ENCODE assay signal across 16 cellular contexts in the genomic region with DNA sequence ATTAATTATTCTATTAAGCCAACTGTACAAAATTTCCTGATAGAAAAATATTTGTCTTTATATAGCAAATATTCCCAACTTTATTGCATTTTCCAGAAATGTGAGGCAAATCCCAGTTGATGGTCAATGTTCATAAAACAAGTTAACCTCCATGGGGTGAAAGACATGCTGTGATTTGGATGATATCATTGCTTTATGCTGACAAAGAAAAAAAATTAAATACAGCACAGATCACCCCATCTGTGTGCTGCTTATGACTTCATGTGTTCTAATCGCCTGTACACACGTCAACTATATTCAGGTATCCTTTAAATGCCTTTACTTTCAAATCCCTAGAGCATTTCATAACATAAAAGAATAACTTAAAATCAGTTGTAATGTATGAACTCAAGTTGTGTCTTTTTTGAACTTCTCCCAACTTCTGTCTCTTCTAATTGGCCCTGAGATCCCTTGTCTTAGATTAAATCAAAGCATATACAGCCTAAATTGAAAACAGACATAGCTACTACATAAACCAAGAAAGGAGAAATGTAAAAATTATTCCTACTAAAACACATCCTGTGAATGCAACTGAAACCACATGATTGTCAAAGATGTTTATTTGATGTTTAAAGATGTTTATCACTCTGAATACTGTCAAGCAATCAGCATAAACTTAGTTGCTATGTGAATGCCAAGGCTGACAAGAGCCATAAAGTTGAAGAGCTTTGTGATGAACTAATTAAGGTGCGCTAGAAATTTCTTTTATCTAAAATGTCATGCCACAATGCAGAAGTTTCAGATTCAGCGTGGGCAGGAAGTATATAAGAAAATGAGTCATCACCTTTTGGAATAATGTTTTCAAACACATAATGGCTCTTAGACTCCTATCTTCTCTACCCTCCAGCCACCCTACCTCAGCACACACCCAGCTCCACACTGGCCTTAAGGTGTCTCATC.
DNase-seq lines count a peak whose midpoint lies in the region; ATAC-seq and TF ChIP-seq lines count a peak whose summit lies in the region.
"Had no signal": no experiment of that assay in that cellular context is flagged by ENCODE, and none has a peak within 500 bp of the region (broad histone marks: within the 10 kb centered on the region; RNA-seq: fewer than 3 reads in every experiment).

No MANE protein-coding gene starts in this region.

- no peaks in the 10 kb centered on the region for H3K27me3 ChIP-seq in adrenal gland
- H3K27me3 ChIP-seq: vagina had no signal

- H3K4me1 ChIP-seq in adrenal gland (replicated peaks in 1 of 2): peaks cover 0 to 9% of the 10 kb centered on the region in 2 donors
- H3K4me1 ChIP-seq: vagina had no signal

- no peak overlapping the region for H3K27ac ChIP-seq in adrenal gland
- H3K27ac ChIP-seq: vagina had no signal

- no peaks in the 10 kb centered on the region for H3K36me3 ChIP-seq in adrenal gland (replicated peaks in 1 of 2)
- H3K36me3 ChIP-seq: vagina had no signal

- TF ChIP-seq CTCF in adrenal gland (IDR thresholded peaks at IDR 0.05): no peak

- no peak for TF ChIP-seq POLR2A in adrenal gland (IDR thresholded peaks at IDR 0.05)

- H3K4me3 ChIP-seq in adrenal gland: no peak overlapping the region
- H3K4me3 ChIP-seq: vagina had no signal

- no peaks in the 10 kb centered on the region for H3K9me3 ChIP-seq in adrenal gland (replicated peaks in 1 of 3)
- H3K9me3 ChIP-seq: vagina had no signal

- DNase-seq in NOMO-1 treated with DMSO at 0.1 percent for 48 hours (lab: John Stamatoyannopoulos, UW; ENCODE audit: unreplicated experiment) (peak; percentile 13), NOMO-1 treated with dmso at 0.1 percent for 144 hours (lab: John Stamatoyannopoulos, UW; ENCODE audit: unreplicated experiment) (no peak), NCI-H226 (peak; percentile 27), dedifferentiated amniotic fluid mesenchymal stem cell (ENCODE audit: extremely low spot score) (peak; percentile 56), renal cortical epithelial cell (ENCODE audit: low read depth) (peak; percentile 62), adrenal gland (no peak), NCI-H146 treated with DMSO at 0.1 percent for 48 hours (lab: John Stamatoyannopoulos, UW; ENCODE audit: unreplicated experiment) (no peak)
- DNase-seq: CD8-positive, alpha-beta memory T cell; HCEC 1CT; Karpas-422; NCI-H187 treated with DMSO at 0.1 percent for 48 hours; NCI-H748 treated with DMSO at 0.1 percent for 48 hours; stimulated activated CD4-positive, alpha-beta T cell treated with anti-CD3 and anti-CD28 coated beads, Interleukin-4, amount 100 ng/mL, for 4 hours had no signal

- intact Hi-C loops in adrenal gland (cut with DNase I): no loop called here

- ATAC-seq in GM21529 (IDR thresholded peaks at IDR 0.05; ENCODE audit: unreplicated experiment): no peak
- ATAC-seq: sciatic nerve had no signal

- 57 to 69% (median 65%) methylated on average over 4 of the region's 4 CpGs for WGBS in adrenal gland, 4 donors

Comparison
In these comparisons a context has a peak if more than half of its experiments do, and no peak if none do; other contexts are left out.
1. DNase-seq: peak in NOMO-1 treated with DMSO at 0.1 percent for 48 hours (single experiment), NCI-H226 (single experiment), dedifferentiated amniotic fluid mesenchymal stem cell (single experiment) and renal cortical epithelial cell (single experiment); none in NOMO-1 treated with dmso at 0.1 percent for 144 hours (single experiment), adrenal gland (0 of 7) and NCI-H146 treated with DMSO at 0.1 percent for 48 hours (single experiment).